In genomic region chr6:47476794-47477496, GRCh38 we compare ENCODE assay signal across 8 cellular contexts. TPM values are rescaled to one million over a fixed set of nuclear protein-coding genes. Genes with fewer than 3 reads are reported as not detected.
DNase-seq lines count a peak whose midpoint lies in the region; ATAC-seq and FAIRE-seq lines count a peak whose summit lies in the region.

No MANE protein-coding gene starts in this region.

- peak overlapping the region; percentile 46 for H3K27ac ChIP-seq in ectodermal cell (ENCODE audit: insufficient read depth, low read depth, low read length, poor library complexity, severe bottlenecking)
- H3K27ac ChIP-seq in naive thymus-derived CD4-positive, alpha-beta T cell (ENCODE audit: low read depth, low read length) = peak overlapping the region; percentile 92

- 8 to 12% methylated on average over 21 of the region's 21 CpGs for WGBS in ectodermal cell, 2 experiments

- peaks cover 0 to 4% (median 0%) of the 10 kb centered on the region in 5 donors for H3K36me3 Mint-ChIP-seq in naive thymus-derived CD4-positive, alpha-beta T cell

- CTCF ChIA-PET in naive thymus-derived CD4-positive, alpha-beta T cell (lab: Charles Lee) = interaction anchor here (0.6 to 2.4 kb wide), 3 partner anchors 64 to 222 kb away, joined by 3 to 11 read pairs (median 3); partner anchors contain the start of gene ADGRF4

- no peaks in the 10 kb centered on the region for H3K27me3 ChIP-seq in NT2/D1 (ENCODE audit: insufficient read depth, insufficient read length)
- peaks cover 6% of the 10 kb centered on the region for H3K27me3 ChIP-seq in ectodermal cell (ENCODE audit: control insufficient read depth, insufficient read depth, low read length, poor library complexity, severe bottlenecking)
- H3K27me3 ChIP-seq in naive thymus-derived CD4-positive, alpha-beta T cell (ENCODE audit: control insufficient read depth in 2 of 2, insufficient read depth in 2 of 2, low read length in 2 of 2) = no peaks in the 10 kb centered on the region

- FAIRE-seq in GM19239 (lab: Jason Lieb, UNC) = peak; percentile 40

- no peak for ATAC-seq in naive thymus-derived CD4-positive, alpha-beta T cell
- no peak for ATAC-seq in HG03280 (IDR thresholded peaks at IDR 0.05; ENCODE audit: unreplicated experiment)
- no peak for ATAC-seq in HG03097 (IDR thresholded peaks at IDR 0.05; ENCODE audit: low FRiP score, unreplicated experiment)
- ATAC-seq in GM21786 (IDR thresholded peaks at IDR 0.05; ENCODE audit: unreplicated experiment) = no peak

- H3K4me3 ChIP-seq in NT2/D1 (ENCODE audit: insufficient read length, low read depth) = peak overlapping the region; percentile 79
- H3K4me3 ChIP-seq in ectodermal cell (ENCODE audit: insufficient read depth, low read depth, low read length) = peak overlapping the region; percentile 83
- peak overlapping the region; percentile 82 for H3K4me3 ChIP-seq in naive thymus-derived CD4-positive, alpha-beta T cell (ENCODE audit: low read length)

- intact Hi-C loops in naive thymus-derived CD4-positive, alpha-beta T cell (cut with micrococcal nuclease) = loop anchor here (1.0 to 5.0 kb wide), 8 partner anchors 60 to 1986 kb away; partner anchors contain the start of genes CENPQ (in 2 of the 2), MMUT (in 2 of the 2) and ENPP4 (in 1 of the 2)

- peaks cover 0 to 7% (median 0%) of the 10 kb centered on the region in 5 donors for H3K27me3 Mint-ChIP-seq in naive thymus-derived CD4-positive, alpha-beta T cell

- H3K36me3 ChIP-seq in NT2/D1 (ENCODE audit: insufficient read depth, insufficient read length, low read length) (no peaks in the 10 kb centered on the region), ectodermal cell (ENCODE audit: control insufficient read depth, insufficient read depth, low read length) (no peaks in the 10 kb centered on the region)
- H3K36me3 ChIP-seq in naive thymus-derived CD4-positive, alpha-beta T cell (ENCODE audit: control insufficient read depth in 2 of 3, insufficient read depth in 3 of 3, low read length in 3 of 3) = peaks cover 0 to 10% (median 0%) of the 10 kb centered on the region in 3 experiments

- H3K4me1 ChIP-seq in NT2/D1 (ENCODE audit: insufficient read depth, insufficient read length) (no peaks in the 10 kb centered on the region), ectodermal cell (ENCODE audit: control insufficient read depth, insufficient read depth, low read length) (no peaks in the 10 kb centered on the region)
- H3K4me1 ChIP-seq in naive thymus-derived CD4-positive, alpha-beta T cell (ENCODE audit: control insufficient read depth in 2 of 2, insufficient read depth in 2 of 2, low read length in 2 of 2) = peaks cover 11 to 19% of the 10 kb centered on the region in 2 donors

- DNase-seq in GM19239 (ENCODE audit: insufficient read length, low spot score) (no peak), NT2/D1 (ENCODE audit: low read depth, low spot score) (no peak), NCI-H1436 treated with DMSO at 0.1 percent for 48 hours (lab: John Stamatoyannopoulos, UW) (no peak)
- peak in 2 of 9 donors; percentile 0 to 7 for DNase-seq in naive thymus-derived CD4-positive, alpha-beta T cell

- peaks cover 22 to 51% (median 46%) of the 10 kb centered on the region in 7 donors for H3K4me1 Mint-ChIP-seq in naive thymus-derived CD4-positive, alpha-beta T cell

- peak overlapping the region; percentile 95 to 100 (median 98) for H3K4me3 Mint-ChIP-seq in naive thymus-derived CD4-positive, alpha-beta T cell

- peak overlapping the region; percentile 85 for H3K9ac ChIP-seq in NT2/D1 (ENCODE audit: insufficient read length, low read depth)

- H3K27ac Mint-ChIP-seq in naive thymus-derived CD4-positive, alpha-beta T cell = peak overlapping the region; percentile 94 to 100 (median 97)

- POLR2A ChIA-PET in naive thymus-derived CD4-positive, alpha-beta T cell (lab: Charles Lee) = interaction anchor here (0.5 to 3.0 kb wide), 11 partner anchors 11 to 123 kb away, joined by 3 to 20 read pairs (median 4); no protein-coding TSS in a partner anchor

- H3K9me3 Mint-ChIP-seq in naive thymus-derived CD4-positive, alpha-beta T cell = peaks cover 0 to 2% (median 0%) of the 10 kb centered on the region in 11 donors

- H3K9me3 ChIP-seq in NT2/D1 (ENCODE audit: insufficient read depth, low read length) (no peaks in the 10 kb centered on the region), ectodermal cell (ENCODE audit: control insufficient read depth, low read length) (no peaks in the 10 kb centered on the region)
- no peaks in the 10 kb centered on the region for H3K9me3 ChIP-seq in naive thymus-derived CD4-positive, alpha-beta T cell (ENCODE audit: control insufficient read depth in 2 of 3, low read length in 3 of 3)

RNA-seq across cellular contexts. Expression of gene CD2AP, which starts 0.6 kb away (rescaled TPM):
- polyA plus RNA-seq in ectodermal cell (2013, experiment 1 of 4) = 22.7 TPM
- polyA plus RNA-seq in ectodermal cell (2013, experiment 2 of 4) = 25.5 TPM
- 18.8 TPM for polyA plus RNA-seq in ectodermal cell (2013, experiment 3 of 4)
- polyA plus RNA-seq in ectodermal cell (2013, experiment 4 of 4) = 19.2 TPM
- total RNA-seq in naive thymus-derived CD4-positive, alpha-beta T cell = 10 to 100 TPM; 21.8 to 37.0 (median 27.9) TPM
- 1 to 10 TPM; 7.6 to 7.7 TPM for polyA plus RNA-seq in naive thymus-derived CD4-positive, alpha-beta T cell
